ENCODE assay signal across 8 cellular contexts in the genomic region with DNA sequence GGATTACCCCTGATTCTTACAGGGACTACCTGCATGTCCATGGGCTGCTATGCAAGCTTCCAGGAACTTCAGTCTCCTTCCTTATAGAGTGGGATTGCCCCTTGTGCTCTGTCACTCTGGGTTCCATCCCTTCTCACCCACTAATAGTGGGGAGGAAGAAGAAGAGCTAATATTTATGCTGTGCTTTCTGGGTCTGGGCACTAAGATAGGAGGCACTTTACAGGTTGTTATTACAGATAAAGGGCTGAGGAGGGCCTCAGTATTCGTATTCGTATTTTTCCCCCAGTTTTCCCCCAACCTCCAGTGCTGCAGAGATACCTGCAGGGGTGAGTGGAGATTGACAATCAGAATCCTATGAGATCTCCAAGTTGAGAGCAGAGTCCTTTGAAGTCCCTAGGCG.
"Had no signal": no experiment of that assay in that cellular context is flagged by ENCODE, and none has a peak within 500 bp of the region (broad histone marks: within the 10 kb centered on the region; RNA-seq: fewer than 3 reads in every experiment).

No MANE protein-coding gene starts in this region.

- H3K9me3 Mint-ChIP-seq: H9 had no signal

- H3K9ac ChIP-seq: GM23248 had no signal

- H3K4me3 Mint-ChIP-seq: H9 had no signal

- H3K27ac ChIP-seq: GM23248 had no signal

- H2AFZ ChIP-seq: GM23248 had no signal

- DNase-seq: GM23248, H9, HCEC 1CT, IMR-90, KBM-7 had no signal

- H3K4me3 ChIP-seq: GM23248 had no signal

- FAIRE-seq: H1, H54, HTR-8/SVneo had no signal
